ENCODE assay signal across 11 cellular contexts in genomic region chr20:57618766-57619052, GRCh38. TPM values are rescaled to one million over a fixed set of nuclear protein-coding genes. Genes with fewer than 3 reads are reported as not detected.
DNase-seq lines count a peak whose midpoint lies in the region; ATAC-seq and TF ChIP-seq lines count a peak whose summit lies in the region.
"Had no signal": no experiment of that assay in that cellular context is flagged by ENCODE, and none has a peak within 500 bp of the region (broad histone marks: within the 10 kb centered on the region; RNA-seq: fewer than 3 reads in every experiment).

No MANE protein-coding gene starts in this region.

- H3K36me3 Mint-ChIP-seq in activated naive CD4-positive, alpha-beta T cell treated with anti-CD3 and anti-CD28 coated beads, Interleukin-2, amount 50 U/mL, for 72 hours, result peaks cover 0 to 5% of the 10 kb centered on the region in 2 donors
- no peaks in the 10 kb centered on the region for H3K36me3 Mint-ChIP-seq in natural killer cell treated with Interleukin-12 subunit alpha and Interleukin-12 subunit beta and Interleukin-15 and Interleukin-18, amount 100 ng/mL, for 72 hours
- H3K36me3 Mint-ChIP-seq in mesothelial cell of epicardium, result no peaks in the 10 kb centered on the region

- peaks cover 44% of the 10 kb centered on the region for H3K4me1 ChIP-seq in DND-41 (ENCODE audit: insufficient read depth, low read length)
- H3K4me1 ChIP-seq in HCT116 (ENCODE audit: control insufficient read depth in 1 of 2, insufficient read depth in 2 of 2, low read length in 2 of 2), result peaks cover 6 to 18% of the 10 kb centered on the region in 2 experiments

- H3K36me3 ChIP-seq in DND-41 (ENCODE audit: insufficient read depth, low read length) (no peaks in the 10 kb centered on the region), HCT116 (ENCODE audit: control insufficient read depth in 1 of 2, insufficient read depth in 2 of 2, low read length in 2 of 2) (no peaks in the 10 kb centered on the region)

- H2AFZ ChIP-seq in DND-41 (ENCODE audit: low read depth, low read length) (no peak overlapping the region), HCT116 (ENCODE audit: low read depth, low read length, poor library complexity, severe bottlenecking) (no peak overlapping the region)

- H3K9ac ChIP-seq in DND-41 (ENCODE audit: low read depth, low read length), result no peak overlapping the region
- H3K9ac ChIP-seq in HCT116 (ENCODE audit: low read length), result no peak overlapping the region

- no peak for TF ChIP-seq POLR2A in HCT116 (IDR thresholded peaks at IDR 0.05; ENCODE audit: borderline replicate concordance, extremely low read depth, insufficient read depth, insufficient read length)

- RAD21 ChIA-PET in HCT116 (lab: Charles Lee; ENCODE audit: low non-redundant PET in 1 of 2, low total read pairs in 2 of 2, uncharacterized antibody in 2 of 2, unreplicated experiment in 2 of 2), result no interaction called here

- H4K20me1 ChIP-seq in DND-41 (ENCODE audit: insufficient read depth, low read length) (peaks cover 45% of the 10 kb centered on the region), HCT116 (ENCODE audit: insufficient read depth) (no peaks in the 10 kb centered on the region)

- peak overlapping the region; percentile 48 for H3K4me2 ChIP-seq in DND-41 (ENCODE audit: insufficient read depth, low read length)
- 0 out of 2 replicates have a peak overlapping the region, but pooled peaks have one; percentile 41 for H3K4me2 ChIP-seq in HCT116 (ENCODE audit: low read length)

- H3K9me2 ChIP-seq in HCT116 (ENCODE audit: insufficient read depth), result no peaks in the 10 kb centered on the region

- H3K27ac ChIP-seq in DND-41 (ENCODE audit: low read length) (no peak overlapping the region), HCT116 (ENCODE audit: low read depth, low read length) (no peak overlapping the region)

- no peaks in the 10 kb centered on the region for H3K27me3 Mint-ChIP-seq in natural killer cell treated with Interleukin-12 subunit alpha and Interleukin-12 subunit beta and Interleukin-15 and Interleukin-18, amount 100 ng/mL, for 72 hours
- peaks cover 41% of the 10 kb centered on the region for H3K27me3 Mint-ChIP-seq in mesothelial cell of epicardium (ENCODE audit: low read depth)

- TF ChIP-seq CTCF in DND-41 (IDR thresholded peaks at IDR 0.05; ENCODE audit: borderline replicate concordance, extremely low read depth, low read length, poor library complexity, severe bottlenecking) (no peak), HCT116 (IDR thresholded peaks at IDR 0.05 in 2 of 3, conservative IDR thresholded peaks at IDR 0.05 in 1 of 3; ENCODE audit: borderline replicate concordance in 1 of 3, insufficient read depth in 1 of 3, low read depth in 2 of 3, low read length in 2 of 3) (no peak), mesothelial cell of epicardium (IDR thresholded peaks at IDR 0.05; ENCODE audit: unreplicated experiment) (no peak)

- ATAC-seq in DND-41 (ENCODE audit: insufficient read depth, low read depth) (no peak), HCT116 (no peak)
- ATAC-seq in activated naive CD4-positive, alpha-beta T cell treated with anti-CD3 and anti-CD28 coated beads, Interleukin-2, amount 50 U/mL, for 72 hours, result no peak
- peak in 1 of 2 donors; percentile 0 for ATAC-seq in natural killer cell treated with Interleukin-12 subunit alpha and Interleukin-12 subunit beta and Interleukin-15 and Interleukin-18, amount 100 ng/mL, for 72 hours

- H3K9me3 Mint-ChIP-seq in activated naive CD4-positive, alpha-beta T cell treated with anti-CD3 and anti-CD28 coated beads, Interleukin-2, amount 50 U/mL, for 72 hours, result no peaks in the 10 kb centered on the region
- H3K9me3 Mint-ChIP-seq in natural killer cell treated with Interleukin-12 subunit alpha and Interleukin-12 subunit beta and Interleukin-15 and Interleukin-18, amount 100 ng/mL, for 72 hours, result no peaks in the 10 kb centered on the region
- no peaks in the 10 kb centered on the region for H3K9me3 Mint-ChIP-seq in mesothelial cell of epicardium

- peaks cover 47 to 52% of the 10 kb centered on the region in 2 donors for H3K4me1 Mint-ChIP-seq in natural killer cell treated with Interleukin-12 subunit alpha and Interleukin-12 subunit beta and Interleukin-15 and Interleukin-18, amount 100 ng/mL, for 72 hours (ENCODE audit: low read depth in 2 of 2)
- no peaks in the 10 kb centered on the region for H3K4me1 Mint-ChIP-seq in mesothelial cell of epicardium

- H3K4me3 Mint-ChIP-seq in natural killer cell treated with Interleukin-12 subunit alpha and Interleukin-12 subunit beta and Interleukin-15 and Interleukin-18, amount 100 ng/mL, for 72 hours, result peak overlapping the region; percentile 73
- no peak overlapping the region for H3K4me3 Mint-ChIP-seq in mesothelial cell of epicardium

- H3K4me3 ChIP-seq in DND-41 (ENCODE audit: low read depth in 1 of 2, low read length in 2 of 2) (no peak overlapping the region), HCT116 (replicated peaks in 1 of 2; ENCODE audit: low read depth in 1 of 2, low read length in 2 of 2) (no peak overlapping the region)

- TF ChIP-seq RAD21 in HCT116 (IDR thresholded peaks at IDR 0.05; ENCODE audit: low read depth), result no peak

- DNase-seq in DND-41 (no peak), HCT116 (ENCODE audit: low read depth, low spot score) (no peak), mesothelial cell of epicardium (ENCODE audit: low spot score in 2 of 2, unreplicated experiment in 2 of 2) (no peak), HK-2 (ENCODE audit: unreplicated experiment) (no peak), HuH-7.5 (ENCODE audit: low spot score) (no peak)
- no peak for DNase-seq in activated naive CD4-positive, alpha-beta T cell treated with anti-CD3 and anti-CD28 coated beads, Interleukin-2, amount 50 U/mL, for 72 hours (ENCODE audit: low spot score in 2 of 2)
- no peak for DNase-seq in natural killer cell treated with Interleukin-12 subunit alpha and Interleukin-12 subunit beta and Interleukin-15 and Interleukin-18, amount 100 ng/mL, for 72 hours (ENCODE audit: low spot score)
- DNase-seq: NCI-H2227 treated with DMSO at 0.1 percent for 48 hours had no signal

- CTCF ChIA-PET in HCT116 (lab: Charles Lee), result no interaction called here

- POLR2A ChIA-PET in HCT116 (lab: Charles Lee), result no interaction called here

- H3K27me3 ChIP-seq in DND-41 (ENCODE audit: insufficient read depth, low read length, poor library complexity) (peaks cover 10% of the 10 kb centered on the region), HCT116 (ENCODE audit: insufficient read depth, low read length) (peaks cover 29% of the 10 kb centered on the region; the same call in 1 of the 2 replicates)

- no peaks in the 10 kb centered on the region for H3K79me2 ChIP-seq in DND-41 (ENCODE audit: insufficient read depth, low read length)
- H3K79me2 ChIP-seq in HCT116 (ENCODE audit: insufficient read depth, low read length), result no peaks in the 10 kb centered on the region

- peak overlapping the region; percentile 91 to 92 for H3K27ac Mint-ChIP-seq in activated naive CD4-positive, alpha-beta T cell treated with anti-CD3 and anti-CD28 coated beads, Interleukin-2, amount 50 U/mL, for 72 hours
- H3K27ac Mint-ChIP-seq in natural killer cell treated with Interleukin-12 subunit alpha and Interleukin-12 subunit beta and Interleukin-15 and Interleukin-18, amount 100 ng/mL, for 72 hours, result peak overlapping the region; percentile 91 to 93
- H3K27ac Mint-ChIP-seq in mesothelial cell of epicardium, result no peak overlapping the region

- no TSS peak for BruUV-seq in HCT116 (replicated peaks; lab: Mats Ljungman, UMichigan)

- intact Hi-C loops in HCT116 (cut with micrococcal nuclease), result no loop called here

- H3K9me3 ChIP-seq in DND-41 (ENCODE audit: insufficient read depth, low read length, severe bottlenecking), result no peaks in the 10 kb centered on the region
- no peaks in the 10 kb centered on the region for H3K9me3 ChIP-seq in HCT116 (ENCODE audit: control insufficient read depth in 1 of 2, insufficient read depth in 1 of 2, low read depth in 1 of 2, low read length in 2 of 2)

TF ChIP-seq in HCT116, 20 proteins besides CTCF, POLR2A, EP300 and RAD21 (continues in another document):
- TF ChIP-seq ZFX (IDR thresholded peaks at IDR 0.05) (no peak), MAX (IDR thresholded peaks at IDR 0.05) (no peak), ZBTB33 (IDR thresholded peaks at IDR 0.05; ENCODE audit: extremely low read depth, insufficient replicate concordance, low read length) (no peak), CEBPB (IDR thresholded peaks at IDR 0.05; ENCODE audit: low read depth) (no peak), JUND (IDR thresholded peaks at IDR 0.05) (no peak), EGR1 (IDR thresholded peaks at IDR 0.05; ENCODE audit: low read depth) (no peak), EZH2 (IDR thresholded peaks at IDR 0.05) (no peak)

RNA-seq across cellular contexts. Expression of gene ZBP1, which starts 1.5 kb away (rescaled TPM):
- not detected for total RNA-seq in HCT116 (2021; ENCODE audit: unreplicated experiment)
- not detected in 2 replicates for polyA plus RNA-seq in HCT116 (2012)
- total RNA-seq in activated naive CD4-positive, alpha-beta T cell treated with anti-CD3 and anti-CD28 coated beads, Interleukin-2, amount 50 U/mL, for 72 hours, result 1 to 10 TPM in 1 of 2 donors, under 1 TPM in 1; 0.16 to 1.1 TPM
- 1 to 10 TPM; 4.8 to 4.9 TPM for total RNA-seq in natural killer cell treated with Interleukin-12 subunit alpha and Interleukin-12 subunit beta and Interleukin-15 and Interleukin-18, amount 100 ng/mL, for 72 hours
- not detected in 3 replicates for total RNA-seq in mesothelial cell of epicardium
- total RNA-seq: osteoblast had no signal

RNA-seq across cellular contexts. Expression of gene PCK1, which starts 57.8 kb away (rescaled TPM):
- 0.49 TPM for total RNA-seq in HCT116 (2021; ENCODE audit: unreplicated experiment)
- polyA plus RNA-seq in HCT116 (2012), result 0.11 TPM in 1 of 2 replicates, not detected in the other
- total RNA-seq in activated naive CD4-positive, alpha-beta T cell treated with anti-CD3 and anti-CD28 coated beads, Interleukin-2, amount 50 U/mL, for 72 hours, result not detected
- total RNA-seq in natural killer cell treated with Interleukin-12 subunit alpha and Interleukin-12 subunit beta and Interleukin-15 and Interleukin-18, amount 100 ng/mL, for 72 hours, result not detected
- not detected in 3 replicates for total RNA-seq in mesothelial cell of epicardium
- total RNA-seq: M059J, osteoblast had no signal
- polyA plus RNA-seq: keratinocyte had no signal
